14 cellular contexts compared by ENCODE assay signal in genomic region chr4:142408003-142408441, GRCh38.
DNase-seq lines count a peak whose midpoint lies in the region; ATAC-seq, FAIRE-seq and TF ChIP-seq lines count a peak whose summit lies in the region.
"Had no signal": no experiment of that assay in that cellular context is flagged by ENCODE, and none has a peak within 500 bp of the region (broad histone marks: within the 10 kb centered on the region; RNA-seq: fewer than 3 reads in every experiment).

No MANE protein-coding gene starts in this region.

- CTCF ChIA-PET in activated naive CD4-positive, alpha-beta T cell treated with anti-CD3 and anti-CD28 coated beads for 36 hours (lab: Charles Lee) = interaction anchor here (0.6 to 4.2 kb wide), 5 partner anchors 9 to 312 kb away, joined by 4 to 45 read pairs (median 10); no protein-coding TSS in a partner anchor
- CTCF ChIA-PET in HepG2 (lab: Yijun Ruan, JAX; ENCODE audit: low intra/inter-chr PET ratio, low total read pairs) = no interaction called here

- no peak for TF ChIP-seq EP300 in HepG2 (IDR thresholded peaks at IDR 0.05; ENCODE audit: low read depth in 2 of 2, low read length in 2 of 2)
- no peak for TF ChIP-seq EP300 in HepG2 (CRISPR knock-in tag; IDR thresholded peaks at IDR 0.05; ENCODE audit: borderline replicate concordance)

- H3K27me3 ChIP-seq in skeletal muscle satellite cell (ENCODE audit: control insufficient read depth, insufficient read depth, low read length) = no peaks in the 10 kb centered on the region
- 0 out of 5 replicates have a peak, but pooled peaks cover 0 to 2% of the 10 kb centered on the region in 2 experiments for H3K27me3 ChIP-seq in HepG2 (ENCODE audit: control insufficient read depth in 1 of 2, insufficient read depth in 2 of 2, low read length in 2 of 2)
- H3K27me3 ChIP-seq: BE2C had no signal

- in situ Hi-C loops in HepG2 (cut with HindIII; ENCODE audit: extremely low pct_ligation_motif_present, low pct_unique_long_range_greater_than_20kb) = no loop called here

- no peaks in the 10 kb centered on the region for H3K27me3 Mint-ChIP-seq in activated naive CD4-positive, alpha-beta T cell treated with anti-CD3 and anti-CD28 coated beads for 36 hours (ENCODE audit: low read depth)

- TF ChIP-seq POLR2A in HepG2 (IDR thresholded peaks at IDR 0.05; ENCODE audit: insufficient read depth in 1 of 2, low read depth in 2 of 2, low read length in 2 of 2) = no peak

- H3K27ac Mint-ChIP-seq in activated naive CD4-positive, alpha-beta T cell treated with anti-CD3 and anti-CD28 coated beads for 36 hours = peak overlapping the region; percentile 100

- peaks cover under 1% of the 10 kb centered on the region for H3K36me3 Mint-ChIP-seq in activated naive CD4-positive, alpha-beta T cell treated with anti-CD3 and anti-CD28 coated beads for 36 hours (ENCODE audit: low read depth)

- no peak overlapping the region for H2AFZ ChIP-seq in HepG2 (ENCODE audit: low read length)

- H3K4me1 ChIP-seq in skeletal muscle satellite cell (ENCODE audit: control insufficient read depth, insufficient read depth, low read length) (peaks cover 37% of the 10 kb centered on the region), HepG2 (ENCODE audit: insufficient read depth, low read length) (no peaks in the 10 kb centered on the region)

- H3K36me3 ChIP-seq in skeletal muscle satellite cell (ENCODE audit: insufficient read depth, low read length) = no peaks in the 10 kb centered on the region
- H3K36me3 ChIP-seq in HepG2 (replicated peaks in 1 of 2; ENCODE audit: control insufficient read depth in 1 of 2, insufficient read depth in 2 of 2, low read length in 2 of 2) = no peaks in the 10 kb centered on the region
- H3K36me3 ChIP-seq: BE2C had no signal

- H3K9ac ChIP-seq in skeletal muscle satellite cell (ENCODE audit: low read depth, low read length) = peak overlapping the region; percentile 91
- H3K9ac ChIP-seq in HepG2 (ENCODE audit: insufficient read depth, low read depth, low read length) = no peak overlapping the region

- TF ChIP-seq CTCF in HepG2 (CRISPR knock-in tag; IDR thresholded peaks at IDR 0.05) = no peak

- no peak for DNase-seq in activated naive CD4-positive, alpha-beta T cell treated with anti-CD3 and anti-CD28 coated beads for 36 hours
- no peak for DNase-seq in activated naive CD4-positive, alpha-beta T cell (lab: John Stamatoyannopoulos, UW)
- DNase-seq in SW 1271 (lab: John Stamatoyannopoulos, UW) (peak; percentile 20 to 88), HepG2 (ENCODE audit: low spot score) (no peak), cortex of kidney (lab: John Stamatoyannopoulos, UW) (no peak)
- no peak for DNase-seq in activated CD8-positive, alpha-beta memory T cell treated with anti-CD3 and anti-CD28 coated beads, Interleukin-2, amount 50 U/mL, for 48 hours
- DNase-seq: amniotic stem cell; BE2C; glutamatergic neuron; NCI-H774; stimulated activated CD4-positive, alpha-beta T cell treated with anti-CD3 and anti-CD28 coated beads, Interleukin-15, amount 100 ng/mL, for 24 hours had no signal

- 4% methylated on average over 4 of the region's 5 CpGs for WGBS in HepG2 (ENCODE audit: low lambda C conversion rate)

- intact Hi-C loops in activated naive CD4-positive, alpha-beta T cell treated with anti-CD3 and anti-CD28 coated beads for 36 hours (cut with micrococcal nuclease) = loop anchor here (5.0 to 10.0 kb wide), 3 partner anchors 289 to 1107 kb away; partner anchors contain the start of genes IL15 and SMARCA5
- intact Hi-C loops in HepG2 (cut with micrococcal nuclease; ENCODE audit: unreplicated experiment) = no loop called here

- H4K20me1 ChIP-seq in HepG2 (ENCODE audit: insufficient read depth, low read length) = no peaks in the 10 kb centered on the region

- H3K9me3 ChIP-seq in skeletal muscle satellite cell (replicated peaks; ENCODE audit: low read length) = no peaks in the 10 kb centered on the region
- H3K9me3 ChIP-seq in HepG2 (ENCODE audit: low read length) = no peaks in the 10 kb centered on the region
- H3K9me3 ChIP-seq: BE2C had no signal

- H3K4me3 ChIP-seq in skeletal muscle satellite cell (ENCODE audit: low read length) (no peak overlapping the region), HepG2 (replicated peaks in 1 of 3; ENCODE audit: insufficient read depth in 1 of 3, low read depth in 2 of 3, low read length in 3 of 3) (no peak overlapping the region)

- POLR2A ChIA-PET in HepG2 (lab: Yijun Ruan, JAX) = no interaction called here

- no peaks in the 10 kb centered on the region for H3K79me2 ChIP-seq in HepG2 (ENCODE audit: insufficient read depth, low read length)

- no peak overlapping the region for H3K4me3 Mint-ChIP-seq in activated naive CD4-positive, alpha-beta T cell treated with anti-CD3 and anti-CD28 coated beads for 36 hours

- BruUV-seq in HepG2 (replicated peaks; lab: Mats Ljungman, UMichigan) = no TSS peak

- H3K4me2 ChIP-seq in skeletal muscle satellite cell (ENCODE audit: low read length) (no peak overlapping the region), HepG2 (ENCODE audit: low read depth, low read length) (no peak overlapping the region)

- no peak for TF ChIP-seq RAD21 in HepG2 (CRISPR knock-in tag; IDR thresholded peaks at IDR 0.05)

- peak; percentile 43 for ATAC-seq in esophagus mucosa
- ATAC-seq in HepG2 = no peak

- H3K27ac ChIP-seq in HepG2 (ENCODE audit: extremely low read length, insufficient read depth, low read length) = no peak overlapping the region

- no peaks in the 10 kb centered on the region for H3K9me3 Mint-ChIP-seq in activated naive CD4-positive, alpha-beta T cell treated with anti-CD3 and anti-CD28 coated beads for 36 hours

- no peak for FAIRE-seq in HepG2 (lab: Jason Lieb, UNC)
- FAIRE-seq: TTC549 had no signal

- peaks cover 64% of the 10 kb centered on the region for H3K4me1 Mint-ChIP-seq in activated naive CD4-positive, alpha-beta T cell treated with anti-CD3 and anti-CD28 coated beads for 36 hours (ENCODE audit: low read depth)

TF ChIP-seq in HepG2, 621 proteins besides CTCF, POLR2A, EP300 and RAD21:
- TF ChIP-seq FOXC1 (CRISPR knock-in tag; IDR thresholded peaks at IDR 0.05; ENCODE audit: borderline replicate concordance) (no peak), ZNF75D (CRISPR knock-in tag; IDR thresholded peaks at IDR 0.05; ENCODE audit: borderline replicate concordance) (no peak), ZFY (CRISPR knock-in tag; IDR thresholded peaks at IDR 0.05) (no peak), SIN3B (IDR thresholded peaks at IDR 0.05; ENCODE audit: low read length) (no peak), ZBTB21 (CRISPR knock-in tag; IDR thresholded peaks at IDR 0.05) (no peak), ZFP62 (CRISPR knock-in tag; IDR thresholded peaks at IDR 0.05) (no peak), PBX3 (CRISPR knock-in tag; IDR thresholded peaks at IDR 0.05; ENCODE audit: borderline replicate concordance) (no peak), ZNF549 (CRISPR knock-in tag; IDR thresholded peaks at IDR 0.05) (no peak), MTF2 (CRISPR knock-in tag; IDR thresholded peaks at IDR 0.05; ENCODE audit: borderline replicate concordance) (no peak), SRSF1 (optimal IDR thresholded peaks at IDR 0.05; ENCODE audit: low read depth, low read length) (no peak), ATRX (CRISPR knock-in tag; IDR thresholded peaks at IDR 0.05; ENCODE audit: borderline replicate concordance) (no peak), MBD4 (IDR thresholded peaks at IDR 0.05; ENCODE audit: borderline replicate concordance, low read length) (no peak)

Comparison
In these comparisons a context has a peak if more than half of its experiments do, and no peak if none do; other contexts are left out.
1. DNase-seq: peak in SW 1271 (2 of 2); none in activated naive CD4-positive, alpha-beta T cell treated with anti-CD3 and anti-CD28 coated beads for 36 hours (single experiment), activated naive CD4-positive, alpha-beta T cell (0 of 4), HepG2 (single experiment), activated CD8-positive, alpha-beta memory T cell treated with anti-CD3 and anti-CD28 coated beads, Interleukin-2, amount 50 U/mL, for 48 hours (single experiment) and cortex of kidney (single experiment).